Comparison of ENCODE assay signal across 8 cellular contexts in genomic region chr2:104854507-104855173, GRCh38. TPM values are rescaled to one million over a fixed set of nuclear protein-coding genes. Genes with fewer than 3 reads are reported as not detected.
DNase-seq lines count a peak whose midpoint lies in the region; ATAC-seq and TF ChIP-seq lines count a peak whose summit lies in the region.

No MANE protein-coding gene starts in this region.

- no peaks in the 10 kb centered on the region for H3K9me3 ChIP-seq in suprapubic skin

- no peak for ATAC-seq in activated T-cell treated with anti-CD3 and anti-CD28 coated beads, Interleukin-2, amount 50 U/mL, for 4 hours
- no peak for ATAC-seq in activated T-cell treated with anti-CD3 and anti-CD28 coated beads, Interleukin-2, amount 50 U/mL, for 72 hours (replicated peaks in 1 of 2)
- no peak for ATAC-seq in HG03521 (IDR thresholded peaks at IDR 0.05; ENCODE audit: unreplicated experiment)
- ATAC-seq in GM19397 (IDR thresholded peaks at IDR 0.05; ENCODE audit: unreplicated experiment) = no peak
- no peak for ATAC-seq in GM21367 (IDR thresholded peaks at IDR 0.05; ENCODE audit: unreplicated experiment)

- WGBS in suprapubic skin = 3% methylated on average over 34 of the region's 43 CpGs

- peak overlapping the region; percentile 82 for H3K27ac Mint-ChIP-seq in activated T-cell treated with anti-CD3 and anti-CD28 coated beads, Interleukin-2, amount 50 U/mL, for 72 hours

- no peak for TF ChIP-seq CTCF in suprapubic skin (IDR thresholded peaks at IDR 0.05)

- TF ChIP-seq EP300 in suprapubic skin (IDR thresholded peaks at IDR 0.05) = no peak

- H3K4me1 ChIP-seq in suprapubic skin = peaks cover 57% of the 10 kb centered on the region

- peak overlapping the region; percentile 58 for H3K4me3 ChIP-seq in suprapubic skin

- H3K36me3 Mint-ChIP-seq in activated T-cell treated with anti-CD3 and anti-CD28 coated beads, Interleukin-2, amount 50 U/mL, for 4 hours (ENCODE audit: insufficient read depth) = no peaks in the 10 kb centered on the region
- H3K36me3 Mint-ChIP-seq in activated T-cell treated with anti-CD3 and anti-CD28 coated beads, Interleukin-2, amount 50 U/mL, for 72 hours (ENCODE audit: insufficient read depth in 2 of 2) = peaks cover 6 to 13% of the 10 kb centered on the region in 2 donors

- H3K27ac ChIP-seq in layer of hippocampus (ENCODE audit: low read depth, low read length) (peak overlapping the region; percentile 72), suprapubic skin (no peak overlapping the region)

- H3K4me3 Mint-ChIP-seq in activated T-cell treated with anti-CD3 and anti-CD28 coated beads, Interleukin-2, amount 50 U/mL, for 4 hours = peak overlapping the region; percentile 81
- H3K4me3 Mint-ChIP-seq in activated T-cell treated with anti-CD3 and anti-CD28 coated beads, Interleukin-2, amount 50 U/mL, for 72 hours = peak overlapping the region; percentile 93 to 99

- H3K9me3 Mint-ChIP-seq in activated T-cell treated with anti-CD3 and anti-CD28 coated beads, Interleukin-2, amount 50 U/mL, for 4 hours = peaks cover 13% of the 10 kb centered on the region
- no peaks in the 10 kb centered on the region for H3K9me3 Mint-ChIP-seq in activated T-cell treated with anti-CD3 and anti-CD28 coated beads, Interleukin-2, amount 50 U/mL, for 72 hours

- no peaks in the 10 kb centered on the region for H3K36me3 ChIP-seq in suprapubic skin

- H3K4me1 Mint-ChIP-seq in activated T-cell treated with anti-CD3 and anti-CD28 coated beads, Interleukin-2, amount 50 U/mL, for 4 hours (ENCODE audit: low read depth) = peaks cover 33% of the 10 kb centered on the region
- H3K4me1 Mint-ChIP-seq in activated T-cell treated with anti-CD3 and anti-CD28 coated beads, Interleukin-2, amount 50 U/mL, for 72 hours (ENCODE audit: low read depth) = peaks cover 43% of the 10 kb centered on the region

- H3K27me3 Mint-ChIP-seq in activated T-cell treated with anti-CD3 and anti-CD28 coated beads, Interleukin-2, amount 50 U/mL, for 4 hours (ENCODE audit: low read depth) = peaks cover 69% of the 10 kb centered on the region
- H3K27me3 Mint-ChIP-seq in activated T-cell treated with anti-CD3 and anti-CD28 coated beads, Interleukin-2, amount 50 U/mL, for 72 hours (ENCODE audit: low read depth) = peaks cover 78% of the 10 kb centered on the region

- no peaks in the 10 kb centered on the region for H3K27me3 ChIP-seq in layer of hippocampus (ENCODE audit: control insufficient read depth, insufficient read depth, low read length)
- peaks cover 97% of the 10 kb centered on the region for H3K27me3 ChIP-seq in suprapubic skin

- no peak for TF ChIP-seq POLR2A in suprapubic skin (IDR thresholded peaks at IDR 0.05)

- no peak for DNase-seq in activated T-cell treated with anti-CD3 and anti-CD28 coated beads, Interleukin-2, amount 50 U/mL, for 4 hours
- DNase-seq in activated T-cell treated with anti-CD3 and anti-CD28 coated beads, Interleukin-2, amount 50 U/mL, for 1 hour = no peak
- no peak for DNase-seq in activated T-cell treated with anti-CD3 and anti-CD28 coated beads, Interleukin-2, amount 50 U/mL, for 72 hours
- no peak for DNase-seq in suprapubic skin (ENCODE audit: low spot score in 2 of 2)

RNA-seq across cellular contexts. Expression of gene POU3F3, which starts 0.7 kb away (rescaled TPM):
- not detected for total RNA-seq in activated T-cell treated with anti-CD3 and anti-CD28 coated beads, Interleukin-2, amount 50 U/mL, for 4 hours
- not detected for total RNA-seq in activated T-cell treated with anti-CD3 and anti-CD28 coated beads, Interleukin-2, amount 50 U/mL, for 72 hours
- 1 to 10 TPM in 2 of 4 donors, under 1 TPM in 2; 0.30 to 1.5 (median 0.84) TPM for total RNA-seq in suprapubic skin
